ENCODE assay signal across 1 cellular context in genomic region chr1:39711359-39712340, GRCh38.
TF ChIP-seq lines count a peak whose summit lies in the region.

No MANE protein-coding gene starts in this region.

TF ChIP-seq in IMR-90, 13 proteins besides CTCF, POLR2A, EP300 and RAD21:
- TF ChIP-seq MAFK (IDR thresholded peaks at IDR 0.05; ENCODE audit: low read depth, low read length) (no peak), MXI1 (IDR thresholded peaks at IDR 0.05; ENCODE audit: borderline replicate concordance, low read depth, low read length) (no peak)
